In the genomic region with DNA sequence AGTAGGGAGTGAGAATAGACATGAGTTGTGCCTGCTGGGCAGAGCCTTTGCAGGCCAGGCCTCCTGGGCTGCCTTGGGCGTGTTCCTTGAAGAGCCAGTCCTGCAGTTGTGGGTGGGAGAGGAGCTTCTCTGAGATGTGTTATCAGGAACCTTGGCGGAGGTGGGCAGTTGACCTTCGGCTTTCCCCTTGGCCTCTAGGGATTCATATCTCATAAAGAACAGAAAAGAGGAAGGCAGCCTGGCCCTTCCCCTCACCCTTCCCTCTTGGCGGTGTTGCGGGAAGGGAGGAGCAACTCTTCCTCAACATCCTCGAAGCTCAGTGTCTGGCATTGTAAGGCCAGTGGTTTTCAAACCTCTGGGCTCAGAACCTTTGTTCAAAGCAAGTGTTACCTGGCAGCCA, we compare ENCODE assay signal across 1 cellular context.
TF ChIP-seq lines count a peak whose summit lies in the region.

No MANE protein-coding gene starts in this region.

TF ChIP-seq in GM12878, 131 proteins besides CTCF, POLR2A, EP300 and RAD21:
- TF ChIP-seq, protein P1, sequence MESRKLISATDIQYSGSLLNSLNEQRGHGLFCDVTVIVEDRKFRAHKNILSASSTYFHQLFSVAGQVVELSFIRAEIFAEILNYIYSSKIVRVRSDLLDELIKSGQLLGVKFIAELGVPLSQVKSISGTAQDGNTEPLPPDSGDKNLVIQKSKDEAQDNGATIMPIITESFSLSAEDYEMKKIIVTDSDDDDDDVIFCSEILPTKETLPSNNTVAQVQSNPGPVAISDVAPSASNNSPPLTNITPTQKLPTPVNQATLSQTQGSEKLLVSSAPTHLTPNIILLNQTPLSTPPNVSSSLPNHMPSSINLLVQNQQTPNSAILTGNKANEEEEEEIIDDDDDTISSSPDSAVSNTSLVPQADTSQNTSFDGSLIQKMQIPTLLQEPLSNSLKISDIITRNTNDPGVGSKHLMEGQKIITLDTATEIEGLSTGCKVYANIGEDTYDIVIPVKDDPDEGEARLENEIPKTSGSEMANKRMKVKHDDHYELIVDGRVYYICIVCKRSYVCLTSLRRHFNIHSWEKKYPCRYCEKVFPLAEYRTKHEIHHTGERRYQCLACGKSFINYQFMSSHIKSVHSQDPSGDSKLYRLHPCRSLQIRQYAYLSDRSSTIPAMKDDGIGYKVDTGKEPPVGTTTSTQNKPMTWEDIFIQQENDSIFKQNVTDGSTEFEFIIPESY (IDR thresholded peaks at IDR 0.05) = peak; percentile 94
- TF ChIP-seq CHD4 (IDR thresholded peaks at IDR 0.05) = no peak
- peak; percentile 78 for TF ChIP-seq SPI1 (IDR thresholded peaks at IDR 0.05; ENCODE audit: borderline replicate concordance, insufficient read depth, low read depth, low read length)
- peak; percentile 39; the same call in 1 of the 2 replicates for TF ChIP-seq IKZF1 (conservative IDR thresholded peaks at IDR 0.05)
- no peak for TF ChIP-seq YY1 (IDR thresholded peaks at IDR 0.05; ENCODE audit: low read depth, low read length)
- no peak for TF ChIP-seq USF2 (IDR thresholded peaks at IDR 0.05; ENCODE audit: borderline replicate concordance, low read depth, low read length)
- TF ChIP-seq SIX5 (IDR thresholded peaks at IDR 0.05; ENCODE audit: low read depth, low read length, severe bottlenecking) = no peak
- TF ChIP-seq, protein P2, sequence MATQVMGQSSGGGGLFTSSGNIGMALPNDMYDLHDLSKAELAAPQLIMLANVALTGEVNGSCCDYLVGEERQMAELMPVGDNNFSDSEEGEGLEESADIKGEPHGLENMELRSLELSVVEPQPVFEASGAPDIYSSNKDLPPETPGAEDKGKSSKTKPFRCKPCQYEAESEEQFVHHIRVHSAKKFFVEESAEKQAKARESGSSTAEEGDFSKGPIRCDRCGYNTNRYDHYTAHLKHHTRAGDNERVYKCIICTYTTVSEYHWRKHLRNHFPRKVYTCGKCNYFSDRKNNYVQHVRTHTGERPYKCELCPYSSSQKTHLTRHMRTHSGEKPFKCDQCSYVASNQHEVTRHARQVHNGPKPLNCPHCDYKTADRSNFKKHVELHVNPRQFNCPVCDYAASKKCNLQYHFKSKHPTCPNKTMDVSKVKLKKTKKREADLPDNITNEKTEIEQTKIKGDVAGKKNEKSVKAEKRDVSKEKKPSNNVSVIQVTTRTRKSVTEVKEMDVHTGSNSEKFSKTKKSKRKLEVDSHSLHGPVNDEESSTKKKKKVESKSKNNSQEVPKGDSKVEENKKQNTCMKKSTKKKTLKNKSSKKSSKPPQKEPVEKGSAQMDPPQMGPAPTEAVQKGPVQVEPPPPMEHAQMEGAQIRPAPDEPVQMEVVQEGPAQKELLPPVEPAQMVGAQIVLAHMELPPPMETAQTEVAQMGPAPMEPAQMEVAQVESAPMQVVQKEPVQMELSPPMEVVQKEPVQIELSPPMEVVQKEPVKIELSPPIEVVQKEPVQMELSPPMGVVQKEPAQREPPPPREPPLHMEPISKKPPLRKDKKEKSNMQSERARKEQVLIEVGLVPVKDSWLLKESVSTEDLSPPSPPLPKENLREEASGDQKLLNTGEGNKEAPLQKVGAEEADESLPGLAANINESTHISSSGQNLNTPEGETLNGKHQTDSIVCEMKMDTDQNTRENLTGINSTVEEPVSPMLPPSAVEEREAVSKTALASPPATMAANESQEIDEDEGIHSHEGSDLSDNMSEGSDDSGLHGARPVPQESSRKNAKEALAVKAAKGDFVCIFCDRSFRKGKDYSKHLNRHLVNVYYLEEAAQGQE (IDR thresholded peaks at IDR 0.05; ENCODE audit: low read depth, low read length) = no peak
- TF ChIP-seq EZH2 (IDR thresholded peaks at IDR 0.05; ENCODE audit: borderline replicate concordance, control insufficient read depth, low read depth, low read length) = no peak
- 0 out of 4 replicates have a peak, but pooled peaks of 1 of the 2 experiments have one; percentile 21 for TF ChIP-seq IKZF2 (IDR thresholded peaks at IDR 0.05)
- TF ChIP-seq, protein P3, sequence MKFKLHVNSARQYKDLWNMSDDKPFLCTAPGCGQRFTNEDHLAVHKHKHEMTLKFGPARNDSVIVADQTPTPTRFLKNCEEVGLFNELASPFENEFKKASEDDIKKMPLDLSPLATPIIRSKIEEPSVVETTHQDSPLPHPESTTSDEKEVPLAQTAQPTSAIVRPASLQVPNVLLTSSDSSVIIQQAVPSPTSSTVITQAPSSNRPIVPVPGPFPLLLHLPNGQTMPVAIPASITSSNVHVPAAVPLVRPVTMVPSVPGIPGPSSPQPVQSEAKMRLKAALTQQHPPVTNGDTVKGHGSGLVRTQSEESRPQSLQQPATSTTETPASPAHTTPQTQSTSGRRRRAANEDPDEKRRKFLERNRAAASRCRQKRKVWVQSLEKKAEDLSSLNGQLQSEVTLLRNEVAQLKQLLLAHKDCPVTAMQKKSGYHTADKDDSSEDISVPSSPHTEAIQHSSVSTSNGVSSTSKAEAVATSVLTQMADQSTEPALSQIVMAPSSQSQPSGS (IDR thresholded peaks at IDR 0.05; ENCODE audit: low read length) = no peak
- peak; percentile 66 for TF ChIP-seq EED (IDR thresholded peaks at IDR 0.05; ENCODE audit: low read depth)
- TF ChIP-seq, protein P4, sequence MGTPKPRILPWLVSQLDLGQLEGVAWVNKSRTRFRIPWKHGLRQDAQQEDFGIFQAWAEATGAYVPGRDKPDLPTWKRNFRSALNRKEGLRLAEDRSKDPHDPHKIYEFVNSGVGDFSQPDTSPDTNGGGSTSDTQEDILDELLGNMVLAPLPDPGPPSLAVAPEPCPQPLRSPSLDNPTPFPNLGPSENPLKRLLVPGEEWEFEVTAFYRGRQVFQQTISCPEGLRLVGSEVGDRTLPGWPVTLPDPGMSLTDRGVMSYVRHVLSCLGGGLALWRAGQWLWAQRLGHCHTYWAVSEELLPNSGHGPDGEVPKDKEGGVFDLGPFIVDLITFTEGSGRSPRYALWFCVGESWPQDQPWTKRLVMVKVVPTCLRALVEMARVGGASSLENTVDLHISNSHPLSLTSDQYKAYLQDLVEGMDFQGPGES (IDR thresholded peaks at IDR 0.05) = no peak
- no peak for TF ChIP-seq MEF2A (IDR thresholded peaks at IDR 0.05; ENCODE audit: insufficient read depth, low read depth, low read length)
- TF ChIP-seq MEF2B (IDR thresholded peaks at IDR 0.05; ENCODE audit: partially characterized antibody, poor library complexity, severe bottlenecking) = peak; percentile 62
- TF ChIP-seq, protein P5, sequence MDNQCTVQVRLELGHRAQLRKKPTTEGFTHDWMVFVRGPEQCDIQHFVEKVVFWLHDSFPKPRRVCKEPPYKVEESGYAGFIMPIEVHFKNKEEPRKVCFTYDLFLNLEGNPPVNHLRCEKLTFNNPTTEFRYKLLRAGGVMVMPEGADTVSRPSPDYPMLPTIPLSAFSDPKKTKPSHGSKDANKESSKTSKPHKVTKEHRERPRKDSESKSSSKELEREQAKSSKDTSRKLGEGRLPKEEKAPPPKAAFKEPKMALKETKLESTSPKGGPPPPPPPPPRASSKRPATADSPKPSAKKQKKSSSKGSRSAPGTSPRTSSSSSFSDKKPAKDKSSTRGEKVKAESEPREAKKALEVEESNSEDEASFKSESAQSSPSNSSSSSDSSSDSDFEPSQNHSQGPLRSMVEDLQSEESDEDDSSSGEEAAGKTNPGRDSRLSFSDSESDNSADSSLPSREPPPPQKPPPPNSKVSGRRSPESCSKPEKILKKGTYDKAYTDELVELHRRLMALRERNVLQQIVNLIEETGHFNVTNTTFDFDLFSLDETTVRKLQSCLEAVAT (IDR thresholded peaks at IDR 0.05) = no peak
- no peak for TF ChIP-seq RELA (IDR thresholded peaks at IDR 0.05; ENCODE audit: borderline replicate concordance, partially characterized antibody)
- TF ChIP-seq ESRRA (IDR thresholded peaks at IDR 0.05; ENCODE audit: low read length) = no peak
- no peak for TF ChIP-seq E4F1 (IDR thresholded peaks at IDR 0.05; ENCODE audit: borderline replicate concordance, partially characterized antibody)
- TF ChIP-seq NR2F1 (conservative IDR thresholded peaks at IDR 0.05) = peak; percentile 78
- TF ChIP-seq, protein P6, sequence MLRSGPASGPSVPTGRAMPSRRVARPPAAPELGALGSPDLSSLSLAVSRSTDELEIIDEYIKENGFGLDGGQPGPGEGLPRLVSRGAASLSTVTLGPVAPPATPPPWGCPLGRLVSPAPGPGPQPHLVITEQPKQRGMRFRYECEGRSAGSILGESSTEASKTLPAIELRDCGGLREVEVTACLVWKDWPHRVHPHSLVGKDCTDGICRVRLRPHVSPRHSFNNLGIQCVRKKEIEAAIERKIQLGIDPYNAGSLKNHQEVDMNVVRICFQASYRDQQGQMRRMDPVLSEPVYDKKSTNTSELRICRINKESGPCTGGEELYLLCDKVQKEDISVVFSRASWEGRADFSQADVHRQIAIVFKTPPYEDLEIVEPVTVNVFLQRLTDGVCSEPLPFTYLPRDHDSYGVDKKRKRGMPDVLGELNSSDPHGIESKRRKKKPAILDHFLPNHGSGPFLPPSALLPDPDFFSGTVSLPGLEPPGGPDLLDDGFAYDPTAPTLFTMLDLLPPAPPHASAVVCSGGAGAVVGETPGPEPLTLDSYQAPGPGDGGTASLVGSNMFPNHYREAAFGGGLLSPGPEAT (IDR thresholded peaks at IDR 0.05; ENCODE audit: low read depth) = no peak
- no peak for TF ChIP-seq ZNF274 (IDR thresholded peaks at IDR 0.05; ENCODE audit: insufficient read depth, insufficient read length)
- no peak for TF ChIP-seq JUND (IDR thresholded peaks at IDR 0.05; ENCODE audit: low read depth, low read length)
- TF ChIP-seq NFIC (IDR thresholded peaks at IDR 0.05; ENCODE audit: low read depth, low read length) = 0 out of 2 replicates have a peak, but pooled peaks have one; percentile 14
TF ChIP-seq in GM12878: peak in this region for 8.
